1 cellular context compared by ENCODE assay signal in genomic region chr1:54407957-54408700, GRCh38.
TF ChIP-seq lines count a peak whose summit lies in the region.

No MANE protein-coding gene starts in this region.

TF ChIP-seq in K562, 482 proteins besides CTCF, POLR2A, EP300 and RAD21 (continued from another document and continues in another):
- TF ChIP-seq ZBTB2 (IDR thresholded peaks at IDR 0.05) (peak; percentile 58; the same call in 1 of the 2 replicates), KLF6 (CRISPR knock-in tag; IDR thresholded peaks at IDR 0.05; ENCODE audit: borderline replicate concordance) (0 out of 2 replicates have a peak, but pooled peaks have one; percentile 37), ZNF384 (IDR thresholded peaks at IDR 0.05; ENCODE audit: low read depth, low read length) (peak; percentile 54; the same call in 1 of the 2 replicates), ZBTB49 (CRISPR knock-in tag; IDR thresholded peaks at IDR 0.05; ENCODE audit: borderline replicate concordance) (no peak), ELF1 (tag; IDR thresholded peaks at IDR 0.05) (no peak), PYGO2 (tag; IDR thresholded peaks at IDR 0.05) (no peak), ZNF316 (IDR thresholded peaks at IDR 0.05) (peak; percentile 51; the same call in 1 of the 2 replicates), TAF9B (IDR thresholded peaks at IDR 0.05; ENCODE audit: partially characterized antibody) (no peak), FOS (IDR thresholded peaks at IDR 0.05; ENCODE audit: extremely low read depth, insufficient read length) (peak; percentile 69), HINFP (tag; conservative IDR thresholded peaks at IDR 0.05; ENCODE audit: low read depth) (0 out of 2 replicates have a peak, but pooled peaks have one; percentile 48), SMAD4 (CRISPR knock-in tag; conservative IDR thresholded peaks at IDR 0.05) (peak; percentile 63; the same call in 1 of the 2 replicates), NFE2 (IDR thresholded peaks at IDR 0.05; ENCODE audit: low read depth) (peak; percentile 89), ETV6 (IDR thresholded peaks at IDR 0.05; ENCODE audit: borderline replicate concordance in 1 of 2, low read depth in 2 of 2, low read length in 1 of 2) (peak in 1 of 2 experiments; percentile 13; a peak in 1 of 4 replicates), ETV6 (CRISPR knock-in tag; IDR thresholded peaks at IDR 0.05; ENCODE audit: borderline replicate concordance) (no peak), ZBTB26 (CRISPR knock-in tag; IDR thresholded peaks at IDR 0.05) (no peak), ZNF212 (CRISPR knock-in tag; IDR thresholded peaks at IDR 0.05) (no peak), FOXP4 (CRISPR knock-in tag; IDR thresholded peaks at IDR 0.05; ENCODE audit: borderline replicate concordance) (0 out of 2 replicates have a peak, but pooled peaks have one; percentile 49), CBX5 (IDR thresholded peaks at IDR 0.05; ENCODE audit: borderline replicate concordance, low read depth) (no peak), KDM1A (IDR thresholded peaks at IDR 0.05) (peak; percentile 50 to 60; a peak in 3 of 4 replicates), MTA2 (IDR thresholded peaks at IDR 0.05; ENCODE audit: low read depth) (no peak), JUND (IDR thresholded peaks at IDR 0.05; ENCODE audit: borderline replicate concordance, low read depth, low read length) (peak; percentile 98), JUND (tag; IDR thresholded peaks at IDR 0.05; ENCODE audit: borderline replicate concordance, low read depth, low read length) (peak; percentile 96; the same call in 2 of the 3 replicates), ZNF436 (CRISPR knock-in tag; IDR thresholded peaks at IDR 0.05) (no peak), ZNF444 (CRISPR knock-in tag; IDR thresholded peaks at IDR 0.05) (no peak), RB1 (IDR thresholded peaks at IDR 0.05; ENCODE audit: low read depth) (no peak), ZNF175 (CRISPR knock-in tag; IDR thresholded peaks at IDR 0.05; ENCODE audit: low read depth) (peak; percentile 52; the same call in 1 of the 2 replicates), USF2 (CRISPR knock-in tag; IDR thresholded peaks at IDR 0.05) (no peak), STAG1 (CRISPR knock-in tag; IDR thresholded peaks at IDR 0.05; ENCODE audit: borderline replicate concordance) (no peak), SRSF9 (IDR thresholded peaks at IDR 0.05; ENCODE audit: borderline replicate concordance, low read depth, low read length) (no peak), NFATC3 (IDR thresholded peaks at IDR 0.05) (0 out of 2 replicates have a peak, but pooled peaks have one; percentile 11), ZNF318 (IDR thresholded peaks at IDR 0.05; ENCODE audit: borderline replicate concordance in 1 of 2, low read depth in 1 of 2) (no peak), ZNF589 (CRISPR knock-in tag; IDR thresholded peaks at IDR 0.05; ENCODE audit: low read depth) (peak; percentile 72), POLR2G (IDR thresholded peaks at IDR 0.05; ENCODE audit: low read depth, low read length) (no peak), L3MBTL2 (IDR thresholded peaks at IDR 0.05) (no peak), NFIC (IDR thresholded peaks at IDR 0.05) (0 out of 2 replicates have a peak, but pooled peaks have one; percentile 47), ZNF232 (CRISPR knock-in tag; IDR thresholded peaks at IDR 0.05) (no peak), PHTF2 (CRISPR knock-in tag; IDR thresholded peaks at IDR 0.05) (no peak), TAF1 (IDR thresholded peaks at IDR 0.05; ENCODE audit: control insufficient read depth, extremely low read depth, insufficient read depth, low read length, severe bottlenecking) (no peak), MBD2 (IDR thresholded peaks at IDR 0.05; ENCODE audit: borderline replicate concordance, low read depth) (peak; percentile 59; the same call in 1 of the 2 replicates), ZNF124 (CRISPR knock-in tag; IDR thresholded peaks at IDR 0.05) (no peak), RNF2 (IDR thresholded peaks at IDR 0.05) (no peak)
- TF ChIP-seq, protein P1, sequence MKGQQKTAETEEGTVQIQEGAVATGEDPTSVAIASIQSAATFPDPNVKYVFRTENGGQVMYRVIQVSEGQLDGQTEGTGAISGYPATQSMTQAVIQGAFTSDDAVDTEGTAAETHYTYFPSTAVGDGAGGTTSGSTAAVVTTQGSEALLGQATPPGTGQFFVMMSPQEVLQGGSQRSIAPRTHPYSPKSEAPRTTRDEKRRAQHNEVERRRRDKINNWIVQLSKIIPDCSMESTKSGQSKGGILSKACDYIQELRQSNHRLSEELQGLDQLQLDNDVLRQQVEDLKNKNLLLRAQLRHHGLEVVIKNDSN (CRISPR knock-in tag; IDR thresholded peaks at IDR 0.05): no peak
- TF ChIP-seq, protein P2, sequence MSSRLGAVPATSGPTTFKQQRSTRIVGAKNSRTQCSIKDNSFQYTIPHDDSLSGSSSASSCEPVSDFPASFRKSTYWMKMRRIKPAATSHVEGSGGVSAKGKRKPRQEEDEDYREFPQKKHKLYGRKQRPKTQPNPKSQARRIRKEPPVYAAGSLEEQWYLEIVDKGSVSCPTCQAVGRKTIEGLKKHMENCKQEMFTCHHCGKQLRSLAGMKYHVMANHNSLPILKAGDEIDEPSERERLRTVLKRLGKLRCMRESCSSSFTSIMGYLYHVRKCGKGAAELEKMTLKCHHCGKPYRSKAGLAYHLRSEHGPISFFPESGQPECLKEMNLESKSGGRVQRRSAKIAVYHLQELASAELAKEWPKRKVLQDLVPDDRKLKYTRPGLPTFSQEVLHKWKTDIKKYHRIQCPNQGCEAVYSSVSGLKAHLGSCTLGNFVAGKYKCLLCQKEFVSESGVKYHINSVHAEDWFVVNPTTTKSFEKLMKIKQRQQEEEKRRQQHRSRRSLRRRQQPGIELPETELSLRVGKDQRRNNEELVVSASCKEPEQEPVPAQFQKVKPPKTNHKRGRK (tag; IDR thresholded peaks at IDR 0.05): peak; percentile 66
